9 cellular contexts compared by ENCODE assay signal in the genomic region with DNA sequence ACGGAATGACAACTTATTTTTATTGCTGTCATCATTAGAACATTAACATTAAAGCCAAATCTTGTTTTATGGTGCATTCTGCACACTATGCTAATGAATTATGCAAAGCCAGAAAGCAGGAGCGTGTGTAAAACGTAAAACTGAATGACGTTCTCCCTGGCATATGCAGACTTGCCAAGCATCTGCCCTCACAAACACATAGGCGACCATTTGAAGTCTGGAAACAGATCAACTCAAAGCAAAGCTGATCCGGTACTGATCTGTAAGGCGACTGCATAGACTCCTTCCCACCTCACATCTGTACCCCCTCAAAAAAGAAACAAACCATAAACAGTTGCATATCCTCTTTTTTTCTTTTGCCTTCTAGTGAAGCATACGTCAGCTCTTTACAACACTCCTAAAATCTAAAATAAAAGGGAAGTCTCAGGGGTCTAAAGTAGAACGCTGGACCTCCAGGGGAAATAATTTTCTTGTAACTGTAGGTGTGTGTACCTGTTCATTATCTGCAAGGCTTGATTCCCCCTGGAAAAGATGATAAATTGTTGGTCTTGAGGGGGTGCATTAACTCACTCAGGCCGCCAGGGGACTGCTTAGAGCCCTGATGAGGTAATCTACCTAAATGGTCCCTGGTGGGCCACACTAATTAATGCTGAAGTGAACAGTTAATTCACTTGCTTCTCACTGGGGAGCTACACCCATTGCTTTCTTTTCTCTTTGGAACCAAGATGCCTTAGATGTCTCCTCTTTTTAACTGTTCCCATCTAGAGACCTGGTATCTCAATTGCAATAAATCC.
DNase-seq lines count a peak whose midpoint lies in the region; ATAC-seq and TF ChIP-seq lines count a peak whose summit lies in the region.
"Had no signal": no experiment of that assay in that cellular context is flagged by ENCODE, and none has a peak within 500 bp of the region (broad histone marks: within the 10 kb centered on the region; RNA-seq: fewer than 3 reads in every experiment).

No MANE protein-coding gene starts in this region.

- H3K27ac ChIP-seq in left lung = no peak overlapping the region

- peak; percentile 71 for ATAC-seq in GM19035 (IDR thresholded peaks at IDR 0.05; ENCODE audit: unreplicated experiment)
- no peak for ATAC-seq in activated CD8-positive, alpha-beta T cell treated with anti-CD3 and anti-CD28 coated beads for 36 hours
- ATAC-seq in left lung = no peak
- ATAC-seq: activated T-cell treated with anti-CD3 and anti-CD28 coated beads, Interleukin-2, amount 50 U/mL, for 72 hours had no signal

- TF ChIP-seq CTCF in AG04449 (IDR thresholded peaks at IDR 0.05; ENCODE audit: insufficient read depth, low read length, missing control alignments) (peak; percentile 1), NB4 (IDR thresholded peaks at IDR 0.05; ENCODE audit: low read depth, low read length) (peak; percentile 5), fibroblast of mammary gland (conservative IDR thresholded peaks at IDR 0.05; ENCODE audit: control insufficient read depth, insufficient read depth, low read depth, low read length) (peak; percentile 31), left lung (IDR thresholded peaks at IDR 0.05) (no peak)
- TF ChIP-seq CTCF in activated CD8-positive, alpha-beta T cell treated with anti-CD3 and anti-CD28 coated beads for 36 hours (IDR thresholded peaks at IDR 0.05) = no peak

- H3K4me3 ChIP-seq in AG04449 (ENCODE audit: low read depth, low read length) (no peak overlapping the region), NB4 (ENCODE audit: low read depth, low read length) (no peak overlapping the region), fibroblast of mammary gland (ENCODE audit: control insufficient read depth, low read depth, low read length) (no peak overlapping the region), left lung (no peak overlapping the region)

- H3K36me3 Mint-ChIP-seq in activated CD8-positive, alpha-beta T cell treated with anti-CD3 and anti-CD28 coated beads for 36 hours (ENCODE audit: low read depth) = peaks cover 8% of the 10 kb centered on the region

- no peaks in the 10 kb centered on the region for H3K36me3 ChIP-seq in left lung

- no peaks in the 10 kb centered on the region for H3K27me3 ChIP-seq in left lung

- H3K4me1 ChIP-seq in left lung = no peaks in the 10 kb centered on the region

- intact Hi-C loops in activated CD8-positive, alpha-beta T cell treated with anti-CD3 and anti-CD28 coated beads for 36 hours (cut with micrococcal nuclease) = no loop called here
- intact Hi-C loops in left lung (cut with DNase I) = no loop called here

- CTCF ChIA-PET in AG04449 (lab: Yijun Ruan, JAX) = no interaction called here
- CTCF ChIA-PET in activated CD8-positive, alpha-beta T cell treated with anti-CD3 and anti-CD28 coated beads for 36 hours (lab: Charles Lee) = interaction anchor here (1.2 kb wide), 1 partner anchor 11 kb away, joined by 5 read pairs; no protein-coding TSS in a partner anchor

- H3K4me1 Mint-ChIP-seq in activated CD8-positive, alpha-beta T cell treated with anti-CD3 and anti-CD28 coated beads for 36 hours (ENCODE audit: low read depth) = no peaks in the 10 kb centered on the region

- DNase-seq in AG04449 (ENCODE audit: low read depth, low spot score) = no peak
- no peak for DNase-seq in NB4 (ENCODE audit: low read depth)
- DNase-seq in fibroblast of mammary gland (ENCODE audit: low read depth) = no peak
- DNase-seq in activated gamma-delta T cell treated with Interleukin-2 at 50 U/mL for 16 hours = no peak
- DNase-seq in activated CD8-positive, alpha-beta T cell treated with anti-CD3 and anti-CD28 coated beads for 36 hours = no peak
- no peak for DNase-seq in left lung
- DNase-seq in SW 1271 (lab: John Stamatoyannopoulos, UW) = no peak
- DNase-seq: activated T-cell treated with anti-CD3 and anti-CD28 coated beads, Interleukin-2, amount 50 U/mL, for 72 hours had no signal

- POLR2A ChIA-PET in AG04449 (lab: Yijun Ruan, JAX) = no interaction called here
- POLR2A ChIA-PET in activated CD8-positive, alpha-beta T cell treated with anti-CD3 and anti-CD28 coated beads for 36 hours (lab: Charles Lee) = no interaction called here

- H3K9me3 ChIP-seq in left lung = no peaks in the 10 kb centered on the region

- H3K27ac Mint-ChIP-seq in activated CD8-positive, alpha-beta T cell treated with anti-CD3 and anti-CD28 coated beads for 36 hours = no peak overlapping the region
- H3K27ac Mint-ChIP-seq: activated T-cell treated with anti-CD3 and anti-CD28 coated beads, Interleukin-2, amount 50 U/mL, for 72 hours had no signal

- H3K4me3 Mint-ChIP-seq in activated CD8-positive, alpha-beta T cell treated with anti-CD3 and anti-CD28 coated beads for 36 hours = no peak overlapping the region
- H3K4me3 Mint-ChIP-seq: activated T-cell treated with anti-CD3 and anti-CD28 coated beads, Interleukin-2, amount 50 U/mL, for 72 hours had no signal

- H3K9me3 Mint-ChIP-seq in activated CD8-positive, alpha-beta T cell treated with anti-CD3 and anti-CD28 coated beads for 36 hours = no peaks in the 10 kb centered on the region
- H3K9me3 Mint-ChIP-seq: activated T-cell treated with anti-CD3 and anti-CD28 coated beads, Interleukin-2, amount 50 U/mL, for 72 hours had no signal

- no peaks in the 10 kb centered on the region for H3K27me3 Mint-ChIP-seq in activated CD8-positive, alpha-beta T cell treated with anti-CD3 and anti-CD28 coated beads for 36 hours

- TF ChIP-seq POLR2A in NB4 (IDR thresholded peaks at IDR 0.05; ENCODE audit: extremely low read depth, insufficient read length) = no peak

Comparison
In these comparisons a context has a peak if more than half of its experiments do, and no peak if none do; other contexts are left out.
1. CTCF ChIP-seq: peak in AG04449 (single experiment), NB4 (single experiment) and fibroblast of mammary gland (single experiment); none in activated CD8-positive, alpha-beta T cell treated with anti-CD3 and anti-CD28 coated beads for 36 hours (single experiment) and left lung (0 of 2).